8 cellular contexts compared by ENCODE assay signal in genomic region chr10:73998623-73999622, GRCh38. TPM values are rescaled to one million over a fixed set of nuclear protein-coding genes. Genes with fewer than 3 reads are reported as not detected.
A peak's percentile ranks its signal among the peaks of the same experiment; 100 is the strongest.
DNase-seq lines count a peak whose midpoint lies in the region; ATAC-seq and TF ChIP-seq lines count a peak whose summit lies in the region.

No MANE protein-coding gene starts in this region.

- H4K20me1 ChIP-seq in PC-3 (ENCODE audit: low read length): peaks cover 52% of the 10 kb centered on the region

- ATAC-seq in PC-3: peak; percentile 51
- peak; percentile 41 to 57 for ATAC-seq in right cardiac atrium
- no peak for ATAC-seq in GM21529 (IDR thresholded peaks at IDR 0.05; ENCODE audit: unreplicated experiment)

- H3K4me3 ChIP-seq in A673 (ENCODE audit: low read depth, low read length, poor library complexity, severe bottlenecking) (peak overlapping the region; percentile 83), GM08714 (ENCODE audit: low read length) (peak overlapping the region; percentile 70), PC-3 (ENCODE audit: low read length) (peak overlapping the region; percentile 73), ascending aorta (peak overlapping the region; percentile 87 to 91), right cardiac atrium (ENCODE audit: low read length) (peak overlapping the region; percentile 96)

- CTCF ChIA-PET in A673 (lab: Charles Lee) (interaction anchor here (0.8 to 1.2 kb wide), 2 partner anchors 80 to 111 kb away, joined by 6 to 7 read pairs; no protein-coding TSS in a partner anchor), PC-3 (lab: Charles Lee) (interaction anchor here (0.6 to 2.3 kb wide), 23 partner anchors 9 to 128 kb away, joined by 3 to 15 read pairs (median 6); no protein-coding TSS in a partner anchor)

- TF ChIP-seq CTCF in A673 (conservative IDR thresholded peaks at IDR 0.05; ENCODE audit: low read depth, low read length): peak; percentile 49
- TF ChIP-seq CTCF in PC-3 (conservative IDR thresholded peaks at IDR 0.05; ENCODE audit: low read depth, low read length): peak; percentile 88
- peak; percentile 37 to 56 (median 49) for TF ChIP-seq CTCF in ascending aorta (IDR thresholded peaks at IDR 0.05)
- TF ChIP-seq CTCF in progenitor cell of endocrine pancreas (IDR thresholded peaks at IDR 0.05; ENCODE audit: unreplicated experiment): peak; percentile 56

- H3K4me1 Mint-ChIP-seq in progenitor cell of endocrine pancreas (ENCODE audit: low read depth): peaks cover 26% of the 10 kb centered on the region

- H3K9ac ChIP-seq in PC-3 (ENCODE audit: low read length): peak overlapping the region; percentile 78

- 0 out of 2 replicates have a peak overlapping the region, but pooled peaks have one; percentile 0 for H2AFZ ChIP-seq in PC-3 (ENCODE audit: low read length)

- H3K27me3 ChIP-seq in A673 (replicated peaks; ENCODE audit: insufficient read depth, low read depth, low read length, poor library complexity) (no peaks in the 10 kb centered on the region), PC-3 (ENCODE audit: low read length) (no peaks in the 10 kb centered on the region), ascending aorta (no peaks in the 10 kb centered on the region), right cardiac atrium (ENCODE audit: control insufficient read depth, insufficient read depth) (no peaks in the 10 kb centered on the region)

- intact Hi-C loops in A673 (cut with micrococcal nuclease; ENCODE audit: unreplicated experiment): loop anchor here (2.0 kb wide), 1 partner anchor 32 kb away; no protein-coding TSS in a partner anchor
- intact Hi-C loops in PC-3 (cut with micrococcal nuclease): loop anchor here (1.0 to 5.0 kb wide), 11 partner anchors 9 to 227 kb away; a partner anchor contains a TSS
- intact Hi-C loops in ascending aorta (cut with DNase I): loop anchor here (2.0 to 5.0 kb wide), 3 partner anchors 40 to 112 kb away; no protein-coding TSS in a partner anchor
- intact Hi-C loops in right cardiac atrium (cut with DNase I): loop anchor here in 2 of 4 donors (5.0 kb wide), 1 partner anchor 83 kb away; no protein-coding TSS in a partner anchor

- no peaks in the 10 kb centered on the region for H3K9me3 ChIP-seq in A673 (ENCODE audit: low read depth, low read length, poor library complexity, severe bottlenecking)
- no peaks in the 10 kb centered on the region for H3K9me3 ChIP-seq in PC-3 (ENCODE audit: low read length)
- no peaks in the 10 kb centered on the region for H3K9me3 ChIP-seq in ascending aorta
- no peaks in the 10 kb centered on the region for H3K9me3 ChIP-seq in right cardiac atrium (ENCODE audit: control insufficient read depth, low read length)

- DNase-seq in A673 (ENCODE audit: low spot score): peak; percentile 72
- DNase-seq in PC-3: peak; percentile 100
- peak; percentile 30 to 86 for DNase-seq in ascending aorta (ENCODE audit: low spot score in 2 of 2)
- peak; percentile 70 to 84 (median 80) for DNase-seq in right cardiac atrium
- DNase-seq in progenitor cell of endocrine pancreas (ENCODE audit: low spot score, unreplicated experiment): peak; percentile 45
- no peak for DNase-seq in effector CD4-positive, alpha-beta T cell

- peaks cover 4% of the 10 kb centered on the region for H3K36me3 Mint-ChIP-seq in progenitor cell of endocrine pancreas (ENCODE audit: insufficient read depth)

- H3K36me3 ChIP-seq in A673 (ENCODE audit: insufficient read depth, low read length, poor library complexity, severe bottlenecking) (peaks cover 7% of the 10 kb centered on the region), PC-3 (ENCODE audit: low read depth, low read length) (peaks cover 33% of the 10 kb centered on the region), ascending aorta (no peaks in the 10 kb centered on the region)

- POLR2A ChIA-PET in A673 (lab: Charles Lee; ENCODE audit: low non-redundant PET): interaction anchor here (0.6 to 1.2 kb wide), 4 partner anchors 10 to 111 kb away, joined by 3 to 13 read pairs (median 3); no protein-coding TSS in a partner anchor
- POLR2A ChIA-PET in PC-3 (lab: Charles Lee; ENCODE audit: unreplicated experiment): interaction anchor here (0.5 to 3.6 kb wide), 32 partner anchors 9 to 820 kb away, joined by 3 to 27 read pairs (median 4); partner anchors contain the start of gene ADK

- peaks cover 43% of the 10 kb centered on the region for H3K4me1 ChIP-seq in A673 (ENCODE audit: insufficient read depth, low read length, poor library complexity, severe bottlenecking)
- peaks cover 41% of the 10 kb centered on the region for H3K4me1 ChIP-seq in PC-3 (ENCODE audit: insufficient read depth, low read length)
- peaks cover 0 to 24% of the 10 kb centered on the region in 2 donors for H3K4me1 ChIP-seq in ascending aorta
- H3K4me1 ChIP-seq in right cardiac atrium (ENCODE audit: control insufficient read depth, insufficient read depth, low read length): peaks cover 7% of the 10 kb centered on the region

- WGBS in right cardiac atrium: 1% methylated on average over 36 of the region's 36 CpGs

- peaks cover 60% of the 10 kb centered on the region for H3K79me2 ChIP-seq in PC-3 (ENCODE audit: low read length)

- H3K27ac Mint-ChIP-seq in progenitor cell of endocrine pancreas: peak overlapping the region; percentile 98

- H3K4me2 ChIP-seq in PC-3 (ENCODE audit: low read length): peak overlapping the region; percentile 79

- H3K27me3 Mint-ChIP-seq in progenitor cell of endocrine pancreas: peaks cover 10% of the 10 kb centered on the region

- peaks cover 13% of the 10 kb centered on the region for H3F3A ChIP-seq in PC-3 (ENCODE audit: low read length, unreplicated experiment)

- H3K27ac ChIP-seq in A673 (ENCODE audit: low read depth, low read length, poor library complexity, severe bottlenecking) (peak overlapping the region; percentile 98), PC-3 (ENCODE audit: low read length) (peak overlapping the region; percentile 66), ascending aorta (peak overlapping the region; percentile 95), right cardiac atrium (ENCODE audit: low read length) (peak overlapping the region; percentile 94)

- H3K9me2 ChIP-seq in PC-3 (replicated peaks; ENCODE audit: low read length): no peaks in the 10 kb centered on the region

- peak overlapping the region; percentile 85 for H3K4me3 Mint-ChIP-seq in progenitor cell of endocrine pancreas (ENCODE audit: low read depth)

- BruUV-seq in A673 (replicated peaks; lab: Mats Ljungman, UMichigan) (no TSS peak), PC-3 (replicated peaks; lab: Mats Ljungman, UMichigan) (TSS peak; percentile 97)

- H3K9me3 Mint-ChIP-seq in progenitor cell of endocrine pancreas (ENCODE audit: low read depth): peaks cover 3% of the 10 kb centered on the region

RNA-seq across cellular contexts. Expression of gene VCL, which starts 1.0 kb away (rescaled TPM):
- total RNA-seq in A673 (2021): 159 and 176 TPM in 2 replicates
- total RNA-seq in PC-3 (2014; rRNA removed): 382 and 445 TPM in 2 replicates
- total RNA-seq in ascending aorta: 333 TPM
- 100 to 1,000 TPM; 203 to 246 (median 224) TPM for total RNA-seq in right cardiac atrium
- 74.6 TPM for polyA plus RNA-seq in right cardiac atrium
- total RNA-seq in progenitor cell of endocrine pancreas: 107 and 116 TPM in 2 replicates
